8 cellular contexts compared by ENCODE assay signal in the genomic region with DNA sequence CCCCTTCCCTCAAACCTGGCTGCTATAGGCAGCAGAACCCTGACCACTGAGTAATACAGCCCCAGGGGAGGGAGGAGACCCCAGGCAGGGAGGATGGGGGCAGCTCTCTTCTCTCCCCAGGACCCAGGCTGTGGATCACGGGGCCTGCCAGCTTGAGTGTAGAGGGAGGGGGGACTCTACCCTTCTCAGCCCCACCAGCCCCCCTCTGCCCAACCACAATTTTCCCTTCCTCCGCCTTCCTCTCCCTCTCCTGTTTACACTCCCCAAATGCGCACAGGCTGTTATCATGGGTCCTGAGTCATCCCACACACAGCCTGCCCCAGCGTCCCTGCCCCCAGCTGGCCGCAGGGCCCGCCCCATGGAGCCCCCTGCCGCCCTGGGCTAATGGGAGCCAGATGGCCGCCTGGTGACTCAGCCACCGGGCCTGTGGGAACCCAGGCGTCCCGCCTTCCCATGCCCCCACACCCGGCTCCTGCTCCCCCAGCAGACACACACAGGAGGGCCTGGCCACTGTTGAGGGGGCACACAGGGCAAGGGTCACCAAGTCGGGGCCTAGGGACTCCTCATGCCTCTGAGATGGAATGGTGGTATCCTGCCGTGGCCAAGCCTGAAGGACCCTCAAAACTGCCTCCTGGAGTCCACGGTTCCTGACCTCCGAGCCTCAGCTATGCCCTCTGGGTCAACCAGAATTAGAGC. TPM values are rescaled to one million over a fixed set of nuclear protein-coding genes. Genes with fewer than 3 reads are reported as not detected.
DNase-seq lines count a peak whose midpoint lies in the region; ATAC-seq and TF ChIP-seq lines count a peak whose summit lies in the region.

No MANE protein-coding gene starts in this region.

- no peak for TF ChIP-seq EP300 in suprapubic skin (IDR thresholded peaks at IDR 0.05)

- no peak for ATAC-seq in HG02610 (IDR thresholded peaks at IDR 0.05; ENCODE audit: unreplicated experiment)

- peaks cover 50% of the 10 kb centered on the region for H3K4me1 Mint-ChIP-seq in brain

- H3K36me3 Mint-ChIP-seq in brain = peaks cover 21% of the 10 kb centered on the region

- no peak overlapping the region for H3K4me3 ChIP-seq in suprapubic skin

- H3K27me3 Mint-ChIP-seq in brain = peaks cover 5% of the 10 kb centered on the region

- H3K27me3 ChIP-seq in suprapubic skin = no peaks in the 10 kb centered on the region

- H3K9me3 Mint-ChIP-seq in brain = no peaks in the 10 kb centered on the region

- H3K9me3 ChIP-seq in suprapubic skin = no peaks in the 10 kb centered on the region

- peak overlapping the region in 2 of 5 experiments; percentile 66 to 77 for H3K4me3 Mint-ChIP-seq in brain

- WGBS in suprapubic skin = 29% methylated on average over 6 of the region's 16 CpGs

- TF ChIP-seq POLR2A in suprapubic skin (IDR thresholded peaks at IDR 0.05) = no peak

- peaks cover 76% of the 10 kb centered on the region for H3K4me1 ChIP-seq in suprapubic skin

- peak; percentile 50 for DNase-seq in CD1c-positive myeloid dendritic cell (ENCODE audit: extremely low spot score)
- peak; percentile 86 for DNase-seq in MV-4-11 (lab: John Stamatoyannopoulos, UW)
- peak; percentile 34 for DNase-seq in left kidney (ENCODE audit: low read depth, low spot score)
- peak in 1 of 2 donors; percentile 89 for DNase-seq in suprapubic skin (ENCODE audit: low spot score in 2 of 2)
- DNase-seq in ecto neural progenitor cell (ENCODE audit: low spot score) = no peak
- no peak for DNase-seq in activated CD8-positive, alpha-beta memory T cell treated with anti-CD3 and anti-CD28 coated beads, Interleukin-2, amount 50 U/mL, for 48 hours

- TF ChIP-seq CTCF in brain (conservative IDR thresholded peaks at IDR 0.05) (no peak), suprapubic skin (IDR thresholded peaks at IDR 0.05) (no peak)

- H3K27ac ChIP-seq in suprapubic skin = peak overlapping the region; percentile 87

- peak overlapping the region in 4 of 5 experiments; percentile 53 to 93 (median 89) for H3K27ac Mint-ChIP-seq in brain

- peaks cover 32% of the 10 kb centered on the region for H3K36me3 ChIP-seq in suprapubic skin

RNA-seq across cellular contexts. Expression of a gene that starts 13.6 kb away (rescaled TPM):
- polyA plus RNA-seq in brain (ENCODE audit: insufficient read depth, low read depth, low replicate concordance) = 32.4 TPM
- total RNA-seq in suprapubic skin = 10 to 100 TPM; 13.4 to 30.0 (median 18.5) TPM

RNA-seq across cellular contexts. Expression of a gene that starts 30.1 kb away (rescaled TPM):
- 11.2 TPM for polyA plus RNA-seq in brain (ENCODE audit: insufficient read depth, low read depth, low replicate concordance)
- 10 to 100 TPM; 16.4 to 19.9 (median 17.4) TPM for total RNA-seq in suprapubic skin

RNA-seq across cellular contexts. Expression of a gene that starts 40.4 kb away (rescaled TPM):
- polyA plus RNA-seq in brain (ENCODE audit: insufficient read depth, low read depth, low replicate concordance) = 11.8 TPM
- total RNA-seq in suprapubic skin = 1 to 10 TPM; 2.8 to 9.3 (median 4.8) TPM

RNA-seq across cellular contexts. Expression of a gene that starts 52.8 kb away (rescaled TPM):
- polyA plus RNA-seq in brain (ENCODE audit: insufficient read depth, low read depth, low replicate concordance) = 8.6 TPM
- total RNA-seq in suprapubic skin = 100 to 1,000 TPM in 2 of 4 donors, 10 to 100 TPM in 2; 29.6 to 109 (median 88.1) TPM

RNA-seq across cellular contexts. Expression of a gene that starts 59.4 kb away (rescaled TPM):
- 329 TPM for polyA plus RNA-seq in brain (ENCODE audit: insufficient read depth, low read depth, low replicate concordance)
- 100 to 1,000 TPM; 140 to 213 (median 188) TPM for total RNA-seq in suprapubic skin

Comparison
In these comparisons a context has a peak if more than half of its experiments do, and no peak if none do; other contexts are left out.
1. DNase-seq: peak in CD1c-positive myeloid dendritic cell (single experiment), MV-4-11 (single experiment) and left kidney (single experiment); none in ecto neural progenitor cell (single experiment) and activated CD8-positive, alpha-beta memory T cell treated with anti-CD3 and anti-CD28 coated beads, Interleukin-2, amount 50 U/mL, for 48 hours (single experiment).